In genomic region chr14:55102141-55102547, GRCh38 we compare ENCODE assay signal across 8 cellular contexts. TPM values are rescaled to one million over a fixed set of nuclear protein-coding genes. Genes with fewer than 3 reads are reported as not detected.
DNase-seq lines count a peak whose midpoint lies in the region; ATAC-seq, FAIRE-seq and TF ChIP-seq lines count a peak whose summit lies in the region.

No MANE protein-coding gene starts in this region.

- H4K20me1 ChIP-seq in HepG2 (ENCODE audit: insufficient read depth, low read length) = no peaks in the 10 kb centered on the region

- peak overlapping the region; percentile 78 for H3K9ac ChIP-seq in HepG2 (ENCODE audit: insufficient read depth, low read depth, low read length)

- FAIRE-seq in HepG2 (lab: Jason Lieb, UNC) = peak; percentile 32

- TF ChIP-seq RAD21 in HepG2 (CRISPR knock-in tag; IDR thresholded peaks at IDR 0.05) = no peak

- peak overlapping the region; percentile 70 for H2AFZ ChIP-seq in HepG2 (ENCODE audit: low read length)

- H3K27me3 ChIP-seq in HepG2 (ENCODE audit: control insufficient read depth in 1 of 2, insufficient read depth in 2 of 2, low read length in 2 of 2) = no peaks in the 10 kb centered on the region

- CTCF ChIA-PET in HepG2 (lab: Yijun Ruan, JAX; ENCODE audit: low intra/inter-chr PET ratio, low total read pairs) = no interaction called here

- H3K79me2 ChIP-seq in HepG2 (ENCODE audit: insufficient read depth, low read length) = no peaks in the 10 kb centered on the region

- TF ChIP-seq EP300 in HepG2 (IDR thresholded peaks at IDR 0.05; ENCODE audit: low read depth in 2 of 2, low read length in 2 of 2) (no peak), HepG2 (CRISPR knock-in tag; IDR thresholded peaks at IDR 0.05; ENCODE audit: borderline replicate concordance) (no peak; the same call in 1 of the 2 replicates)

- H3K36me3 ChIP-seq in HepG2 (replicated peaks in 1 of 2; ENCODE audit: control insufficient read depth in 1 of 2, insufficient read depth in 2 of 2, low read length in 2 of 2) = no peaks in the 10 kb centered on the region

- TF ChIP-seq POLR2A in HepG2 (IDR thresholded peaks at IDR 0.05; ENCODE audit: insufficient read depth in 1 of 2, low read depth in 2 of 2, low read length in 2 of 2) = peak; percentile 50 to 51; a peak in 2 of 4 replicates

- no TSS peak for BruUV-seq in HepG2 (replicated peaks; lab: Mats Ljungman, UMichigan)

- DNase-seq in stimulated activated naive CD4-positive, alpha-beta T cell treated with Interleukin-2 at 50 U/mL for 16 hours (lab: John Stamatoyannopoulos, UW) = peak; percentile 51
- DNase-seq in stimulated activated naive CD4-positive, alpha-beta T cell (lab: John Stamatoyannopoulos, UW) = no peak
- DNase-seq in NCI-H1092 treated with DMSO at 0.1 percent for 48 hours (lab: John Stamatoyannopoulos, UW) (peak; percentile 88), T1000 (lab: John Stamatoyannopoulos, UW) (peak; percentile 53), cerebellar cortex (ENCODE audit: low spot score) (peak; percentile 90), HepG2 (ENCODE audit: low spot score) (peak; percentile 54)
- peak; percentile 5 for DNase-seq in stimulated activated CD8-positive, alpha-beta memory T cell treated with anti-CD3 and anti-CD28 coated beads, Interleukin-12 subunit alpha, Interleukin-12 subunit beta, amount 100 ng/mL, for 4 hours (ENCODE audit: low read depth)

- intact Hi-C loops in HepG2 (cut with micrococcal nuclease; ENCODE audit: unreplicated experiment) = loop anchor here (2.0 kb wide), 1 partner anchor 27 kb away; the partner anchor contains the start of gene LGALS3

- H3K4me3 ChIP-seq in HepG2 (replicated peaks in 1 of 3; ENCODE audit: insufficient read depth in 1 of 3, low read depth in 2 of 3, low read length in 3 of 3) = peak overlapping the region; percentile 56 to 71 (median 64)

- H3K4me2 ChIP-seq in HepG2 (ENCODE audit: low read depth, low read length) = peak overlapping the region; percentile 83

- peak overlapping the region; percentile 89 for H3K27ac ChIP-seq in HepG2 (ENCODE audit: extremely low read length, insufficient read depth, low read length)

- in situ Hi-C loops in HepG2 (cut with HindIII; ENCODE audit: extremely low pct_ligation_motif_present, low pct_unique_long_range_greater_than_20kb) = no loop called here

- TF ChIP-seq CTCF in HepG2 (CRISPR knock-in tag; IDR thresholded peaks at IDR 0.05) = no peak

- POLR2A ChIA-PET in HepG2 (lab: Yijun Ruan, JAX) = interaction anchor here (0.8 to 2.8 kb wide), 12 partner anchors 9 to 75 kb away, joined by 3 to 19 read pairs (median 5); partner anchors contain the start of genes LGALS3, MAPK1IP1L, SOCS4 and WDHD1

- H3K4me1 ChIP-seq in HepG2 (ENCODE audit: insufficient read depth, low read length) = peaks cover 48% of the 10 kb centered on the region

- H3K9me3 ChIP-seq in HepG2 (ENCODE audit: low read length) = no peaks in the 10 kb centered on the region

- ATAC-seq in HG02759 (IDR thresholded peaks at IDR 0.05; ENCODE audit: unreplicated experiment) (peak; percentile 66), HepG2 (peak; percentile 39)

- WGBS in HepG2 (ENCODE audit: low lambda C conversion rate) = 4% methylated on average over 7 of the region's 7 CpGs

TF ChIP-seq in HepG2, 621 proteins besides CTCF, POLR2A, EP300 and RAD21 (continues in another document):
- no peak for TF ChIP-seq ZNF138 (CRISPR knock-in tag; IDR thresholded peaks at IDR 0.05; ENCODE audit: low read depth)
- TF ChIP-seq PPARG (CRISPR knock-in tag; conservative IDR thresholded peaks at IDR 0.05) = no peak
- TF ChIP-seq ZFP62 (CRISPR knock-in tag; IDR thresholded peaks at IDR 0.05) = no peak
- no peak for TF ChIP-seq ZNF512 (CRISPR knock-in tag; IDR thresholded peaks at IDR 0.05)
- TF ChIP-seq NAIF1 (CRISPR knock-in tag; IDR thresholded peaks at IDR 0.05; ENCODE audit: borderline replicate concordance) = no peak
- TF ChIP-seq EEA1 (CRISPR knock-in tag; IDR thresholded peaks at IDR 0.05; ENCODE audit: borderline replicate concordance) = no peak
- no peak for TF ChIP-seq SNAPC2 (CRISPR knock-in tag; IDR thresholded peaks at IDR 0.05)
- no peak for TF ChIP-seq FOXA1 (IDR thresholded peaks at IDR 0.05)
- peak; percentile 49; the same call in 1 of the 2 replicates for TF ChIP-seq FOXA1 (CRISPR knock-in tag; IDR thresholded peaks at IDR 0.05)

RNA-seq across cellular contexts. Expression of gene LGALS3, which starts 26.9 kb away (rescaled TPM):
- 5.0 and 6.3 TPM in 2 replicates for total RNA-seq in HepG2 (2016; rRNA removed; fragmentation: Illumina TruSeq; extraction: Trizol)
- total RNA-seq in HepG2 (2016; cell fraction: cytosol; rRNA removed; fragmentation: Illumina TruSeq; extraction: Trizol; ENCODE audit: low read depth) = 2.6 and 3.6 TPM in 2 replicates
- 6.6 and 7.4 TPM in 2 replicates for total RNA-seq in HepG2 (2016; cell fraction: insoluble cytoplasmic fraction; rRNA removed; fragmentation: Illumina TruSeq; extraction: Trizol)
- total RNA-seq in HepG2 (2016; cell fraction: membrane; rRNA removed; fragmentation: Illumina TruSeq; extraction: Trizol) = 2.7 and 2.8 TPM in 2 replicates
- total RNA-seq in HepG2 (2016; cell fraction: nucleus; rRNA removed; fragmentation: Illumina TruSeq; extraction: Trizol) = 2.9 TPM in 2 replicates
- polyA plus RNA-seq in HepG2 (2011; rRNA removed) = 92.2 and 97.4 TPM in 2 replicates
- 78.8 and 85.7 TPM in 2 replicates for polyA plus RNA-seq in HepG2 (2011; cell fraction: cytosol; rRNA removed)
- 48.6 and 48.9 TPM in 2 replicates for polyA plus RNA-seq in HepG2 (2011; cell fraction: nucleus; rRNA removed)
- polyA plus RNA-seq in HepG2 (2012) = 16.0 and 39.9 TPM in 2 replicates
- polyA plus RNA-seq in HepG2 (2016; cell fraction: cytosol; fragmentation: Illumina TruSeq; extraction: Trizol; ENCODE audit: low read depth) = 5.0 and 5.9 TPM in 2 replicates
- polyA plus RNA-seq in HepG2 (2016; cell fraction: insoluble cytoplasmic fraction; fragmentation: Illumina TruSeq; extraction: Trizol; ENCODE audit: low read depth) = 10.5 and 10.8 TPM in 2 replicates
- polyA plus RNA-seq in HepG2 (2016; cell fraction: membrane; fragmentation: Illumina TruSeq; extraction: Trizol; ENCODE audit: low read depth) = 3.3 TPM in 2 replicates
- polyA plus RNA-seq in HepG2 (2016; cell fraction: nucleus; fragmentation: Illumina TruSeq; extraction: Trizol; ENCODE audit: insufficient read depth, low read depth) = 6.0 and 6.6 TPM in 2 replicates
- 42.0 and 143 TPM in 2 replicates for polyA minus RNA-seq in HepG2 (2011; rRNA and poly(A)+ RNA removed; ENCODE audit: low replicate concordance)
- 30.7 and 33.1 TPM in 2 replicates for polyA minus RNA-seq in HepG2 (2011; cell fraction: cytosol; rRNA and poly(A)+ RNA removed)
- 12.0 and 17.0 TPM in 2 replicates for polyA minus RNA-seq in HepG2 (2011; cell fraction: nucleus; rRNA and poly(A)+ RNA removed)

RNA-seq across cellular contexts. Expression of gene MAPK1IP1L, which starts 50.7 kb away (rescaled TPM):
- total RNA-seq in HepG2 (2016; rRNA removed; fragmentation: Illumina TruSeq; extraction: Trizol) = 27.8 and 34.7 TPM in 2 replicates
- total RNA-seq in HepG2 (2016; cell fraction: cytosol; rRNA removed; fragmentation: Illumina TruSeq; extraction: Trizol; ENCODE audit: low read depth) = 2.8 and 4.2 TPM in 2 replicates
- 29.3 and 32.0 TPM in 2 replicates for total RNA-seq in HepG2 (2016; cell fraction: insoluble cytoplasmic fraction; rRNA removed; fragmentation: Illumina TruSeq; extraction: Trizol)
- 12.6 and 12.7 TPM in 2 replicates for total RNA-seq in HepG2 (2016; cell fraction: membrane; rRNA removed; fragmentation: Illumina TruSeq; extraction: Trizol)
- 17.7 and 20.5 TPM in 2 replicates for total RNA-seq in HepG2 (2016; cell fraction: nucleus; rRNA removed; fragmentation: Illumina TruSeq; extraction: Trizol)
- polyA plus RNA-seq in HepG2 (2011; rRNA removed) = 68.4 and 75.0 TPM in 2 replicates
- polyA plus RNA-seq in HepG2 (2011; cell fraction: cytosol; rRNA removed) = 61.6 and 93.2 TPM in 2 replicates
- 45.3 and 52.4 TPM in 2 replicates for polyA plus RNA-seq in HepG2 (2011; cell fraction: nucleus; rRNA removed)
- polyA plus RNA-seq in HepG2 (2012) = 33.3 and 36.8 TPM in 2 replicates
- 5.4 and 5.8 TPM in 2 replicates for polyA plus RNA-seq in HepG2 (2016; cell fraction: cytosol; fragmentation: Illumina TruSeq; extraction: Trizol; ENCODE audit: low read depth)
- polyA plus RNA-seq in HepG2 (2016; cell fraction: insoluble cytoplasmic fraction; fragmentation: Illumina TruSeq; extraction: Trizol; ENCODE audit: low read depth) = 79.6 and 99.5 TPM in 2 replicates
- 15.8 and 16.6 TPM in 2 replicates for polyA plus RNA-seq in HepG2 (2016; cell fraction: membrane; fragmentation: Illumina TruSeq; extraction: Trizol; ENCODE audit: low read depth)
- polyA plus RNA-seq in HepG2 (2016; cell fraction: nucleus; fragmentation: Illumina TruSeq; extraction: Trizol; ENCODE audit: insufficient read depth, low read depth) = 51.2 and 62.0 TPM in 2 replicates
- polyA minus RNA-seq in HepG2 (2011; rRNA and poly(A)+ RNA removed; ENCODE audit: low replicate concordance) = 301 and 575 TPM in 2 replicates
- 97.3 and 111 TPM in 2 replicates for polyA minus RNA-seq in HepG2 (2011; cell fraction: cytosol; rRNA and poly(A)+ RNA removed)
- 22.1 and 23.1 TPM in 2 replicates for polyA minus RNA-seq in HepG2 (2011; cell fraction: nucleus; rRNA and poly(A)+ RNA removed)

Comparison
In these comparisons a context has a peak if more than half of its experiments do, and no peak if none do; other contexts are left out.
1. DNase-seq: peak in stimulated activated naive CD4-positive, alpha-beta T cell treated with Interleukin-2 at 50 U/mL for 16 hours (single experiment), NCI-H1092 treated with DMSO at 0.1 percent for 48 hours (single experiment), T1000 (single experiment), cerebellar cortex (single experiment), HepG2 (single experiment) and stimulated activated CD8-positive, alpha-beta memory T cell treated with anti-CD3 and anti-CD28 coated beads, Interleukin-12 subunit alpha, Interleukin-12 subunit beta, amount 100 ng/mL, for 4 hours (single experiment); none in stimulated activated naive CD4-positive, alpha-beta T cell (0 of 6).